ENCODE assay signal across 35 cellular contexts in genomic region chr6:4039348-4039747, GRCh38. TPM values are rescaled to one million over a fixed set of nuclear protein-coding genes. Genes with fewer than 3 reads are reported as not detected.
DNase-seq lines count a peak whose midpoint lies in the region; ATAC-seq and TF ChIP-seq lines count a peak whose summit lies in the region.
"Had no signal": no experiment of that assay in that cellular context is flagged by ENCODE, and none has a peak within 500 bp of the region (broad histone marks: within the 10 kb centered on the region; RNA-seq: fewer than 3 reads in every experiment).

No MANE protein-coding gene starts in this region.

- no peak for TF ChIP-seq CTCF in choroid plexus epithelial cell (conservative IDR thresholded peaks at IDR 0.05; ENCODE audit: low read depth, low read length)
- no peak for TF ChIP-seq CTCF in lung (IDR thresholded peaks at IDR 0.05; ENCODE audit: control extremely low read depth, extremely low read depth)

- DNase-seq in stimulated activated naive CD8-positive, alpha-beta T cell treated with anti-CD3 and anti-CD28 coated beads, Interleukin-15, amount 100 ng/mL, for 72 hours, result no peak
- peak; percentile 57 for DNase-seq in choroid plexus epithelial cell (ENCODE audit: low read depth)
- no peak for DNase-seq in lung (ENCODE audit: low spot score)
- no peak for DNase-seq in stimulated activated naive B cell treated with anti-CD40 and anti-IgM and Interleukin-4, amounts not matched to agents 10 μg/mL and 1 μg/mL and 100 μg/mL, for 72 hours
- DNase-seq: activated CD4-positive, alpha-beta T cell treated with anti-CD3 and anti-CD28 coated beads for 4 hours; activated naive CD4-positive, alpha-beta T cell treated with anti-CD3 and anti-CD28 coated beads, Interleukin-2, amount 10 ng/mL, durations not matched to agents 7 days and 5 days; amygdala; brain microvascular endothelial cell; CD4-positive, alpha-beta T cell; effector CD8-positive, alpha-beta T cell; erythroblast; foreskin fibroblast; heart left ventricle; KBM-7; kidney; NCI-H1092; NCI-H187 treated with DMSO at 0.1 percent for 48 hours; NCI-H2171; NCI-H82; ovary; SHP77 treated with DMSO at 0.1 percent for 48 hours; stimulated activated naive CD4-positive, alpha-beta T cell treated with Interleukin-2 at 50 U/mL for 16 hours; testis had no signal

- peaks cover 86% of the 10 kb centered on the region for H3K36me3 Mint-ChIP-seq in stimulated activated naive CD8-positive, alpha-beta T cell treated with anti-CD3 and anti-CD28 coated beads, Interleukin-15, Interleukin-2, amounts not matched to agents 100 ng/mL and 50 ng/mL, for 24 hours (ENCODE audit: low read depth)
- peaks cover 41 to 67% of the 10 kb centered on the region in 2 donors for H3K36me3 Mint-ChIP-seq in stimulated activated naive B cell treated with anti-CD40 and anti-IgM and Interleukin-4, amounts not matched to agents 10 μg/mL and 1 μg/mL and 100 μg/mL, for 72 hours

- H3K4me1 Mint-ChIP-seq in stimulated activated naive CD8-positive, alpha-beta T cell treated with anti-CD3 and anti-CD28 coated beads, Interleukin-15, Interleukin-2, amounts not matched to agents 100 ng/mL and 50 ng/mL, for 24 hours (ENCODE audit: low read depth), result peaks cover 43% of the 10 kb centered on the region
- H3K4me1 Mint-ChIP-seq in stimulated activated naive CD8-positive, alpha-beta T cell treated with anti-CD3 and anti-CD28 coated beads, Interleukin-15, amount 100 ng/mL, for 72 hours, result peaks cover 41% of the 10 kb centered on the region
- H3K4me1 Mint-ChIP-seq in stimulated activated naive B cell treated with anti-CD40 and anti-IgM and Interleukin-4, amounts not matched to agents 10 μg/mL and 1 μg/mL and 100 μg/mL, for 72 hours, result peaks cover 6 to 24% of the 10 kb centered on the region in 2 donors

- 31 to 80% methylated on average over 1 of the region's 1 CpG for WGBS in lung, 2 donors

- H3K36me3 ChIP-seq in lung (ENCODE audit: control insufficient read depth in 2 of 2, insufficient read depth in 2 of 2, low read length in 2 of 2), result peaks cover 24 to 38% of the 10 kb centered on the region in 2 donors
- H3K36me3 ChIP-seq: ovary had no signal

- H3K4me3 ChIP-seq in choroid plexus epithelial cell (ENCODE audit: low read depth, low read length) (no peak overlapping the region), lung (no peak overlapping the region)
- H3K4me3 ChIP-seq: HAP-1, heart left ventricle, ovary, testis had no signal

- H3K27me3 Mint-ChIP-seq in stimulated activated naive CD8-positive, alpha-beta T cell treated with anti-CD3 and anti-CD28 coated beads, Interleukin-15, Interleukin-2, amounts not matched to agents 100 ng/mL and 50 ng/mL, for 24 hours, result no peaks in the 10 kb centered on the region
- H3K27me3 Mint-ChIP-seq in stimulated activated naive CD8-positive, alpha-beta T cell treated with anti-CD3 and anti-CD28 coated beads, Interleukin-15, amount 100 ng/mL, for 72 hours, result no peaks in the 10 kb centered on the region
- no peaks in the 10 kb centered on the region for H3K27me3 Mint-ChIP-seq in stimulated activated naive B cell treated with anti-CD40 and anti-IgM and Interleukin-4, amounts not matched to agents 10 μg/mL and 1 μg/mL and 100 μg/mL, for 72 hours
- H3K27me3 Mint-ChIP-seq: activated naive CD4-positive, alpha-beta T cell treated with anti-CD3 and anti-CD28 coated beads, Interleukin-2, amount 10 ng/mL, durations not matched to agents 7 days and 5 days; CD4-positive, alpha-beta T cell had no signal

- no peak overlapping the region for H3K27ac ChIP-seq in lung (ENCODE audit: low read depth in 1 of 2, low read length in 1 of 2)
- H3K27ac ChIP-seq: brain microvascular endothelial cell, heart left ventricle, HL-60, ovary, testis had no signal

- H3K27me3 ChIP-seq in lung (ENCODE audit: control insufficient read depth, insufficient read depth), result no peaks in the 10 kb centered on the region
- H3K27me3 ChIP-seq: brain microvascular endothelial cell, heart left ventricle, ovary, testis had no signal

- H3K4me3 Mint-ChIP-seq in stimulated activated naive CD8-positive, alpha-beta T cell treated with anti-CD3 and anti-CD28 coated beads, Interleukin-15, Interleukin-2, amounts not matched to agents 100 ng/mL and 50 ng/mL, for 24 hours, result no peak overlapping the region
- H3K4me3 Mint-ChIP-seq in stimulated activated naive CD8-positive, alpha-beta T cell treated with anti-CD3 and anti-CD28 coated beads, Interleukin-15, amount 100 ng/mL, for 72 hours, result no peak overlapping the region
- no peak overlapping the region for H3K4me3 Mint-ChIP-seq in stimulated activated naive B cell treated with anti-CD40 and anti-IgM and Interleukin-4, amounts not matched to agents 10 μg/mL and 1 μg/mL and 100 μg/mL, for 72 hours
- H3K4me3 Mint-ChIP-seq: activated naive CD4-positive, alpha-beta T cell treated with anti-CD3 and anti-CD28 coated beads, Interleukin-2, amount 10 ng/mL, durations not matched to agents 7 days and 5 days; CD4-positive, alpha-beta T cell; T-helper 2 cell treated with Interferon-gamma antibody and Interleukin-4, amounts not matched to agents 5 μg/mL and 100 μg/mL, for 36 hours had no signal

- no peaks in the 10 kb centered on the region for H3K9me3 Mint-ChIP-seq in stimulated activated naive CD8-positive, alpha-beta T cell treated with anti-CD3 and anti-CD28 coated beads, Interleukin-15, Interleukin-2, amounts not matched to agents 100 ng/mL and 50 ng/mL, for 24 hours
- no peaks in the 10 kb centered on the region for H3K9me3 Mint-ChIP-seq in stimulated activated naive CD8-positive, alpha-beta T cell treated with anti-CD3 and anti-CD28 coated beads, Interleukin-15, amount 100 ng/mL, for 72 hours
- no peaks in the 10 kb centered on the region for H3K9me3 Mint-ChIP-seq in stimulated activated naive B cell treated with anti-CD40 and anti-IgM and Interleukin-4, amounts not matched to agents 10 μg/mL and 1 μg/mL and 100 μg/mL, for 72 hours
- H3K9me3 Mint-ChIP-seq: activated naive CD4-positive, alpha-beta T cell treated with anti-CD3 and anti-CD28 coated beads, Interleukin-2, amount 10 ng/mL, durations not matched to agents 7 days and 5 days; CD4-positive, alpha-beta T cell; T-helper 2 cell treated with Interferon-gamma antibody and Interleukin-4, amounts not matched to agents 5 μg/mL and 100 μg/mL, for 36 hours had no signal

- H3K9me3 ChIP-seq in lung (ENCODE audit: control insufficient read depth in 2 of 2, insufficient read depth in 1 of 2, low read length in 1 of 2), result no peaks in the 10 kb centered on the region
- H3K9me3 ChIP-seq: HAP-1, heart left ventricle, ovary, testis had no signal

- peak overlapping the region; percentile 66 for H3K27ac Mint-ChIP-seq in stimulated activated naive CD8-positive, alpha-beta T cell treated with anti-CD3 and anti-CD28 coated beads, Interleukin-15, Interleukin-2, amounts not matched to agents 100 ng/mL and 50 ng/mL, for 24 hours
- no peak overlapping the region for H3K27ac Mint-ChIP-seq in stimulated activated naive CD8-positive, alpha-beta T cell treated with anti-CD3 and anti-CD28 coated beads, Interleukin-15, amount 100 ng/mL, for 72 hours
- no peak overlapping the region for H3K27ac Mint-ChIP-seq in stimulated activated naive B cell treated with anti-CD40 and anti-IgM and Interleukin-4, amounts not matched to agents 10 μg/mL and 1 μg/mL and 100 μg/mL, for 72 hours
- H3K27ac Mint-ChIP-seq: activated naive CD4-positive, alpha-beta T cell treated with anti-CD3 and anti-CD28 coated beads, Interleukin-2, amount 10 ng/mL, durations not matched to agents 7 days and 5 days had no signal

- ATAC-seq in stimulated activated naive CD8-positive, alpha-beta T cell treated with anti-CD3 and anti-CD28 coated beads, Interleukin-15, amount 100 ng/mL, for 72 hours, result no peak
- ATAC-seq in lung (ENCODE audit: insufficient read depth, low FRiP score) (peak; percentile 72), GM21619 (IDR thresholded peaks at IDR 0.05; ENCODE audit: unreplicated experiment) (no peak), GM18502 (IDR thresholded peaks at IDR 0.05; ENCODE audit: poor library complexity, unreplicated experiment) (no peak)
- ATAC-seq in stimulated activated naive B cell treated with anti-CD40 and anti-IgM and Interleukin-4, amounts not matched to agents 10 μg/mL and 1 μg/mL and 100 μg/mL, for 72 hours (replicated peaks), result no peak
- ATAC-seq: heart left ventricle had no signal

- peaks cover 0 to 4% of the 10 kb centered on the region in 2 donors for H3K4me1 ChIP-seq in lung (ENCODE audit: control insufficient read depth in 2 of 2, insufficient read depth in 2 of 2, low read length in 2 of 2)
- H3K4me1 ChIP-seq: testis had no signal

RNA-seq across cellular contexts. Expression of gene FAM217A, which starts 39.6 kb away (rescaled TPM):
- not detected for total RNA-seq in lung
- polyA plus RNA-seq in lung, result not detected
- total RNA-seq: CD4-positive, alpha-beta T cell; heart left ventricle; kidney; liver; M059J; NCI-H460; ovary; renal cortical epithelial cell; skeletal muscle tissue had no signal
- polyA plus RNA-seq: heart left ventricle, liver, neural cell, ovary had no signal
